10 cellular contexts compared by ENCODE assay signal in genomic region chr17:18967806-18968744, GRCh38. TPM values are rescaled to one million over a fixed set of nuclear protein-coding genes. Genes with fewer than 3 reads are reported as not detected.
DNase-seq lines count a peak whose midpoint lies in the region; ATAC-seq, FAIRE-seq and TF ChIP-seq lines count a peak whose summit lies in the region.
"Had no signal": no experiment of that assay in that cellular context is flagged by ENCODE, and none has a peak within 500 bp of the region (broad histone marks: within the 10 kb centered on the region; RNA-seq: fewer than 3 reads in every experiment).

No MANE protein-coding gene starts in this region.

- no peaks in the 10 kb centered on the region for H3K27me3 ChIP-seq in cardiac muscle cell
- no peaks in the 10 kb centered on the region for H3K27me3 ChIP-seq in transverse colon

- FAIRE-seq in GM19239 (lab: Jason Lieb, UNC) = no peak

- TF ChIP-seq CTCF in cardiac muscle cell (IDR thresholded peaks at IDR 0.05; ENCODE audit: low read depth, low read length) = no peak
- TF ChIP-seq CTCF in transverse colon (IDR thresholded peaks at IDR 0.05) = no peak

- whole genome bisulfite sequencing in transverse colon (ENCODE audit: low coverage in 1 of 2), 2 donors = 28 to 72% methylated on average over 2 to 10 of the region's 10 CpGs

- intact Hi-C loops in Right ventricle myocardium superior (cut with DNase I) (loop anchor here (10.0 kb wide), 1 partner anchor 53 kb away; no protein-coding TSS in a partner anchor), transverse colon (cut with DNase I; ENCODE audit: low total_unique reads) (no loop called here)

- peak in 1 of 2 donors; percentile 40 for DNase-seq in cardiac muscle cell (ENCODE audit: low read depth in 1 of 2, low spot score in 1 of 2)
- no peak for DNase-seq in Right ventricle myocardium superior
- DNase-seq in iris pigment epithelial cell (ENCODE audit: low read depth) = peak; percentile 21
- no peak for DNase-seq in transverse colon
- DNase-seq in GM19239 (ENCODE audit: insufficient read length, low spot score) = no peak
- DNase-seq in NCI-H446 (lab: John Stamatoyannopoulos, UW) = no peak

- in situ Hi-C loops in transverse colon (cut with MboI; ENCODE audit: low pct_ligation_motif_present in 1 of 4, low pct_unique_long_range_greater_than_20kb in 1 of 4, low sequenced_read_pairs in 3 of 4) = no loop called here

- H3K4me3 ChIP-seq in cardiac muscle cell (no peak overlapping the region), transverse colon (no peak overlapping the region)

- ATAC-seq in Right ventricle myocardium superior (ENCODE audit: poor library complexity) = no peak
- ATAC-seq in SK-N-SH treated with all-trans-retinoic acid at 6 μM for 48 hours = peak; percentile 3; the same call in 2 of the 3 replicates
- ATAC-seq in GM21447 (IDR thresholded peaks at IDR 0.05; ENCODE audit: unreplicated experiment) = no peak
- ATAC-seq: sciatic nerve had no signal

- H3K36me3 ChIP-seq in cardiac muscle cell (no peaks in the 10 kb centered on the region), transverse colon (no peaks in the 10 kb centered on the region)

- no peaks in the 10 kb centered on the region for H3K9me3 ChIP-seq in cardiac muscle cell (ENCODE audit: low read depth)
- no peaks in the 10 kb centered on the region for H3K9me3 ChIP-seq in transverse colon

- H3K27ac ChIP-seq in cardiac muscle cell (peak overlapping the region; percentile 84), transverse colon (peak overlapping the region in 3 of 4 donors; percentile 80 to 89 (median 83))
- H3K27ac ChIP-seq: C4-2B had no signal

- peaks cover 27% of the 10 kb centered on the region for H3K4me1 ChIP-seq in cardiac muscle cell (ENCODE audit: low read depth)
- H3K4me1 ChIP-seq in transverse colon = peaks cover 17 to 42% (median 34%) of the 10 kb centered on the region in 4 donors

- no peak for TF ChIP-seq EP300 in transverse colon (IDR thresholded peaks at IDR 0.05; ENCODE audit: low read depth)

- no peak for TF ChIP-seq POLR2A in transverse colon (IDR thresholded peaks at IDR 0.05)

TF ChIP-seq in SK-N-SH treated with all-trans-retinoic acid at 6 μM for 48 hours, 23 proteins besides CTCF, POLR2A, EP300 and RAD21:
- TF ChIP-seq ISL1 (CRISPR knock-in tag; IDR thresholded peaks at IDR 0.05) = no peak
- no peak for TF ChIP-seq TCF4 (CRISPR knock-in tag; IDR thresholded peaks at IDR 0.05; ENCODE audit: borderline replicate concordance)
- no peak for TF ChIP-seq ZFP30 (CRISPR knock-in tag; IDR thresholded peaks at IDR 0.05)
- no peak for TF ChIP-seq OSR1 (CRISPR knock-in tag; IDR thresholded peaks at IDR 0.05)
- no peak for TF ChIP-seq RARB (CRISPR knock-in tag; IDR thresholded peaks at IDR 0.05)
- no peak for TF ChIP-seq ZFP3 (CRISPR knock-in tag; IDR thresholded peaks at IDR 0.05)
- no peak for TF ChIP-seq BACH2 (CRISPR knock-in tag; IDR thresholded peaks at IDR 0.05; ENCODE audit: borderline replicate concordance)
- TF ChIP-seq TSHZ2 (CRISPR knock-in tag; IDR thresholded peaks at IDR 0.05) = no peak
- TF ChIP-seq CSRNP3 (CRISPR knock-in tag; IDR thresholded peaks at IDR 0.05) = no peak
- TF ChIP-seq ZNF70 (CRISPR knock-in tag; IDR thresholded peaks at IDR 0.05) = no peak
- TF ChIP-seq ZNF565 (CRISPR knock-in tag; conservative IDR thresholded peaks at IDR 0.05; ENCODE audit: low read depth) = no peak
- TF ChIP-seq ZC3H10 (CRISPR knock-in tag; IDR thresholded peaks at IDR 0.05) = no peak
- no peak for TF ChIP-seq CREB5 (CRISPR knock-in tag; IDR thresholded peaks at IDR 0.05; ENCODE audit: low read depth)
- no peak for TF ChIP-seq CSDC2 (CRISPR knock-in tag; IDR thresholded peaks at IDR 0.05)
- TF ChIP-seq SNAI2 (CRISPR knock-in tag; IDR thresholded peaks at IDR 0.05) = no peak
- no peak for TF ChIP-seq GLIS3 (CRISPR knock-in tag; IDR thresholded peaks at IDR 0.05)
- no peak for TF ChIP-seq ESRRG (CRISPR knock-in tag; IDR thresholded peaks at IDR 0.05)
- TF ChIP-seq POU6F1 (CRISPR knock-in tag; IDR thresholded peaks at IDR 0.05; ENCODE audit: borderline replicate concordance, low read depth) = no peak

RNA-seq across cellular contexts. Expression of gene SLC5A10, which starts 16.1 kb away (rescaled TPM):
- total RNA-seq in cardiac muscle cell (0.06 TPM in 1 of 2 replicates, not detected in the other), Right ventricle myocardium superior (not detected), transverse colon (not detected)
- not detected in 2 replicates for polyA plus RNA-seq in cardiac muscle cell
- total RNA-seq: sciatic nerve had no signal

RNA-seq across cellular contexts. Expression of gene FAM83G, which starts 36.5 kb away (rescaled TPM):
- total RNA-seq in cardiac muscle cell = 2.7 and 8.0 TPM in 2 replicates
- polyA plus RNA-seq in cardiac muscle cell = 0.83 and 3.3 TPM in 2 replicates
- total RNA-seq in Right ventricle myocardium superior = 1.9 TPM
- 10 to 100 TPM; 33.6 to 75.6 (median 39.4) TPM for total RNA-seq in transverse colon
